Comparison of ENCODE assay signal across 19 cellular contexts in the genomic region with DNA sequence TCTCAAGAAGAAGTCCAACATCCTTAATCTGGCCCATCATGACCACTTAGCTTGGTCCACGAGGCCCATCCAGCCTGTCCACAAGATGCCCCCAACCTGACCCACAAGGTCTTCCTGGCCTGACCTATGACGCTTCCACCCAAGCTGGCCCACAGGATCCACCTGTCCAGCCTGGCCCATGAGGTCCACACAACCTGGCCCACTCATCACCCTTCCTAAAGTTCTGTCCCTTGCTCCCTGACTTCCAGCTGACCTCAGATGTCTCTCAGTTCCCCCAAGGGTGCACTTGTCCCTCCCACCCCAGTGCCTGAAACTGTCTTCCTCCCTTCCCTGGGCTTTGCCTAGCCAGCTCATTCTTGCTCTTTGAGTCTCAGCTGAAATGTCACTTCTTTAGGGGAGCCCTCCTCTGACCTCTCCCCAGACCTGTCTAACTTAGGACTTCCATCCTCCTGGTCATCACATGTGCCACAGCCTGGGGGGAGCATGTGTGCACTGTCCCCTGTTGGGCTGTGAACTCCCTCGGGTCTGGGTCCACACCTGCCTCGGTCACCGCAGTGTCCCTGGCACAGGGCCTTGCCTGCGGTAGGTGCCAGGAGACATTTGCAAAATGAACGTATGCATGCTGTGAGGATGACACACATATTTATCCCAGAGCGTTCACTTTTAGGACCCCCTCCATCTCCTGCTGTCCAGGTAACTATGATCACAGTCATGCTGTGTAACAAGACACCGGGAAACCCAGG.
DNase-seq lines count a peak whose midpoint lies in the region; ATAC-seq and TF ChIP-seq lines count a peak whose summit lies in the region.
"Had no signal": no experiment of that assay in that cellular context is flagged by ENCODE, and none has a peak within 500 bp of the region (broad histone marks: within the 10 kb centered on the region; RNA-seq: fewer than 3 reads in every experiment).

No MANE protein-coding gene starts in this region.

- no peaks in the 10 kb centered on the region for H3K4me1 ChIP-seq in thymus (ENCODE audit: control insufficient read depth, insufficient read depth, low read length)
- H3K4me1 ChIP-seq: ascending aorta, BLaER1, left lung had no signal

- H3K27ac Mint-ChIP-seq in activated CD4-positive, alpha-beta T cell treated with anti-CD3 and anti-CD28 coated beads, Interleukin-2, amount 10 ng/mL, durations not matched to agents 7 days and 5 days: no peak overlapping the region
- H3K27ac Mint-ChIP-seq in chondrocyte (ENCODE audit: unreplicated experiment): peak overlapping the region; percentile 18
- no peak overlapping the region for H3K27ac Mint-ChIP-seq in activated T-cell treated with anti-CD3 and anti-CD28 coated beads, Interleukin-2, amount 50 U/mL, for 72 hours
- H3K27ac Mint-ChIP-seq: activated CD4-positive, alpha-beta T cell treated with anti-CD3 and anti-CD28 coated beads for 36 hours; activated naive CD4-positive, alpha-beta T cell treated with anti-CD3 and anti-CD28 coated beads for 36 hours had no signal

- no peaks in the 10 kb centered on the region for H3K36me3 ChIP-seq in thymus (ENCODE audit: control insufficient read depth, insufficient read depth)
- H3K36me3 ChIP-seq: ovary had no signal

- TF ChIP-seq CTCF in chondrocyte (IDR thresholded peaks at IDR 0.05): no peak

- peaks cover 13% of the 10 kb centered on the region for H3K9me3 Mint-ChIP-seq in activated CD4-positive, alpha-beta T cell treated with anti-CD3 and anti-CD28 coated beads, Interleukin-2, amount 10 ng/mL, durations not matched to agents 7 days and 5 days
- peaks cover 18% of the 10 kb centered on the region for H3K9me3 Mint-ChIP-seq in chondrocyte (ENCODE audit: low read depth)
- peaks cover 4% of the 10 kb centered on the region in 2 donors for H3K9me3 Mint-ChIP-seq in activated T-cell treated with anti-CD3 and anti-CD28 coated beads, Interleukin-2, amount 50 U/mL, for 72 hours

- no peaks in the 10 kb centered on the region for H3K4me1 Mint-ChIP-seq in activated CD4-positive, alpha-beta T cell treated with anti-CD3 and anti-CD28 coated beads, Interleukin-2, amount 10 ng/mL, durations not matched to agents 7 days and 5 days
- H3K4me1 Mint-ChIP-seq in chondrocyte (ENCODE audit: low read depth): peaks cover 9% of the 10 kb centered on the region
- no peaks in the 10 kb centered on the region for H3K4me1 Mint-ChIP-seq in activated T-cell treated with anti-CD3 and anti-CD28 coated beads, Interleukin-2, amount 50 U/mL, for 72 hours (ENCODE audit: low read depth)
- H3K4me1 Mint-ChIP-seq: activated CD4-positive, alpha-beta T cell treated with anti-CD3 and anti-CD28 coated beads for 36 hours had no signal

- DNase-seq in activated CD4-positive, alpha-beta T cell treated with anti-CD3 and anti-CD28 coated beads, Interleukin-2, amount 10 ng/mL, durations not matched to agents 7 days and 5 days: peak; percentile 3
- no peak for DNase-seq in activated CD4-positive, alpha-beta T cell treated with anti-CD3 and anti-CD28 coated beads, Interleukin-2, amount 50 U/mL, for 1 hour
- DNase-seq in chondrocyte (ENCODE audit: low spot score) (no peak), mesenteric fat pad (ENCODE audit: low spot score) (peak; percentile 62), iPS-NIHi7 (ENCODE audit: extremely low spot score) (no peak)
- no peak for DNase-seq in activated T-cell treated with anti-CD3 and anti-CD28 coated beads, Interleukin-2, amount 50 U/mL, for 72 hours
- DNase-seq: 8988T; activated CD4-positive, alpha-beta T cell treated with anti-CD3 and anti-CD28 coated beads for 36 hours; activated naive CD4-positive, alpha-beta T cell treated with anti-CD3 and anti-CD28 coated beads for 36 hours; foreskin melanocyte; left lung; NCI-H2171; NCI-H82; stimulated activated CD4-positive, alpha-beta T cell treated with anti-CD3 and anti-CD28 coated beads, Interleukin-4, amount 100 ng/mL, for 1 hour had no signal

- H3K4me3 Mint-ChIP-seq in activated CD4-positive, alpha-beta T cell treated with anti-CD3 and anti-CD28 coated beads, Interleukin-2, amount 10 ng/mL, durations not matched to agents 7 days and 5 days: no peak overlapping the region
- no peak overlapping the region for H3K4me3 Mint-ChIP-seq in chondrocyte (ENCODE audit: unreplicated experiment)
- no peak overlapping the region for H3K4me3 Mint-ChIP-seq in activated T-cell treated with anti-CD3 and anti-CD28 coated beads, Interleukin-2, amount 50 U/mL, for 72 hours
- H3K4me3 Mint-ChIP-seq: activated CD4-positive, alpha-beta T cell treated with anti-CD3 and anti-CD28 coated beads for 36 hours; activated naive CD4-positive, alpha-beta T cell treated with anti-CD3 and anti-CD28 coated beads for 36 hours had no signal

- CTCF ChIA-PET in activated CD4-positive, alpha-beta T cell treated with anti-CD3 and anti-CD28 coated beads, Interleukin-2, amount 10 ng/mL, durations not matched to agents 7 days and 5 days (lab: Charles Lee): no interaction called here

- POLR2A ChIA-PET in activated CD4-positive, alpha-beta T cell treated with anti-CD3 and anti-CD28 coated beads, Interleukin-2, amount 10 ng/mL, durations not matched to agents 7 days and 5 days (lab: Charles Lee): no interaction called here

- H3K36me3 Mint-ChIP-seq in activated CD4-positive, alpha-beta T cell treated with anti-CD3 and anti-CD28 coated beads, Interleukin-2, amount 10 ng/mL, durations not matched to agents 7 days and 5 days (ENCODE audit: low read depth): no peaks in the 10 kb centered on the region
- H3K36me3 Mint-ChIP-seq in chondrocyte (ENCODE audit: low read depth): peaks cover 49% of the 10 kb centered on the region
- H3K36me3 Mint-ChIP-seq in activated T-cell treated with anti-CD3 and anti-CD28 coated beads, Interleukin-2, amount 50 U/mL, for 72 hours (ENCODE audit: insufficient read depth in 2 of 2): peaks cover 6% of the 10 kb centered on the region in 2 donors

- WGBS in thymus: 90% methylated on average over 9 of the region's 9 CpGs

- no peaks in the 10 kb centered on the region for H3K27me3 Mint-ChIP-seq in activated CD4-positive, alpha-beta T cell treated with anti-CD3 and anti-CD28 coated beads, Interleukin-2, amount 10 ng/mL, durations not matched to agents 7 days and 5 days
- no peaks in the 10 kb centered on the region for H3K27me3 Mint-ChIP-seq in chondrocyte (ENCODE audit: low read depth)
- peaks cover 6% of the 10 kb centered on the region for H3K27me3 Mint-ChIP-seq in activated T-cell treated with anti-CD3 and anti-CD28 coated beads, Interleukin-2, amount 50 U/mL, for 72 hours (ENCODE audit: low read depth)
- H3K27me3 Mint-ChIP-seq: activated CD4-positive, alpha-beta T cell treated with anti-CD3 and anti-CD28 coated beads for 36 hours had no signal

- peak overlapping the region; percentile 36 for H3K27ac ChIP-seq in thymus (ENCODE audit: low read depth)
- H3K27ac ChIP-seq: ascending aorta, BLaER1, left lung, ovary had no signal

- ATAC-seq in HG02973 (IDR thresholded peaks at IDR 0.05; ENCODE audit: unreplicated experiment): no peak
- no peak for ATAC-seq in activated T-cell treated with anti-CD3 and anti-CD28 coated beads, Interleukin-2, amount 50 U/mL, for 72 hours (replicated peaks in 1 of 2)
- ATAC-seq: activated CD4-positive, alpha-beta T cell treated with anti-CD3 and anti-CD28 coated beads for 36 hours; left lung had no signal

- H3K9me3 ChIP-seq in thymus (ENCODE audit: control insufficient read depth): no peaks in the 10 kb centered on the region

- no peak overlapping the region for H3K4me3 ChIP-seq in thymus (ENCODE audit: low read length)
- H3K4me3 ChIP-seq: ascending aorta, BLaER1, left lung, ovary had no signal

- H3K27me3 ChIP-seq in thymus (ENCODE audit: control insufficient read depth, insufficient read depth): no peaks in the 10 kb centered on the region
- H3K27me3 ChIP-seq: ascending aorta, BLaER1, left lung, ovary had no signal

Comparison
In these comparisons a context has a peak if more than half of its experiments do, and no peak if none do; other contexts are left out.
1. DNase-seq: peak in activated CD4-positive, alpha-beta T cell treated with anti-CD3 and anti-CD28 coated beads, Interleukin-2, amount 10 ng/mL, durations not matched to agents 7 days and 5 days (single experiment) and mesenteric fat pad (single experiment); none in activated CD4-positive, alpha-beta T cell treated with anti-CD3 and anti-CD28 coated beads, Interleukin-2, amount 50 U/mL, for 1 hour (single experiment), chondrocyte (single experiment), activated T-cell treated with anti-CD3 and anti-CD28 coated beads, Interleukin-2, amount 50 U/mL, for 72 hours (0 of 2) and iPS-NIHi7 (single experiment).